26 cellular contexts compared by ENCODE assay signal in the genomic region with DNA sequence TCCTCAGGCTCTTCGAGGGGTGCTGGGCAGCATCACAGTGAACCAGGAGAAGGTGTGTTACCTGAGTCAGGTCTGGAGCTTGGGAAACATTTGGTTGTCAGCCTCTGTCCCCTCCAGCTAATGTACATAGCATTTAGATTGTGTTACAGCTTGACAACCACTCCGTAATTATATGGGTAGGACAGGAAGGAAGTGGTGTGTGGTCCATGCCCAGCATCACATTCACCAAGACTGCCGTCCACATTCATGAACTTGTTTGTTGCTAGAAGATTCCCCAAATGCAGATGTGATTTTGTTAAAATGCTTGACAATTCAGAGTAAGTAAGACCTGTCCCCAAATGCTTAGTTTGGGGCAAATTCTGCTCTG.
DNase-seq lines count a peak whose midpoint lies in the region; ATAC-seq and FAIRE-seq lines count a peak whose summit lies in the region.
"Had no signal": no experiment of that assay in that cellular context is flagged by ENCODE, and none has a peak within 500 bp of the region (broad histone marks: within the 10 kb centered on the region; RNA-seq: fewer than 3 reads in every experiment).

No MANE protein-coding gene starts in this region.

- peaks cover 2 to 22% (median 11%) of the 10 kb centered on the region in 11 experiments; a peak in 17 of 22 replicates for H3K27me3 ChIP-seq in BLaER1 treated with 17β-estradiol and CSF1 and Interleukin-3, amounts not matched to agents 10 nM and 100 nM
- H3K27me3 ChIP-seq: BE2C had no signal

- H3K4me1 Mint-ChIP-seq in central memory CD8-positive, alpha-beta T cell: peaks cover 48% of the 10 kb centered on the region
- H3K4me1 Mint-ChIP-seq in natural killer cell treated with Interleukin-12 subunit alpha and Interleukin-12 subunit beta and Interleukin-15 and Interleukin-18, amount 100 ng/mL, for 72 hours (ENCODE audit: low read depth in 2 of 2): peaks cover 37 to 46% of the 10 kb centered on the region in 2 donors

- peak; percentile 33 for FAIRE-seq in GM19239 (lab: Jason Lieb, UNC)
- FAIRE-seq: GM12891 had no signal

- DNase-seq in GM19239 (ENCODE audit: insufficient read length, low spot score): no peak
- DNase-seq in central memory CD8-positive, alpha-beta T cell (ENCODE audit: low spot score in 2 of 2): no peak
- DNase-seq in natural killer cell treated with Interleukin-12 subunit alpha and Interleukin-12 subunit beta and Interleukin-15 and Interleukin-18, amount 100 ng/mL, for 72 hours (ENCODE audit: low spot score): no peak
- DNase-seq: BE2C; COR-L47; DMS79 treated with DMSO at 0.1 percent for 48 hours; H7; Kasumi-1; MG63; NCI-H1048; NCI-H1417 treated with DMSO at 0.1 percent for 48 hours; NCI-H187 treated with DMSO at 0.1 percent for 48 hours; NCI-H2107; NCI-H446 treated with DMSO at 0.1 percent for 48 hours; NCI-H774; NK-92 treated with Interleukin-12 subunit alpha and Interleukin-12 subunit beta, amount 100 ng/mL, for 24 hours; SHP77 treated with DMSO at 0.1 percent for 48 hours; SW 1271 had no signal

- no peak overlapping the region for H3K27ac Mint-ChIP-seq in central memory CD8-positive, alpha-beta T cell (ENCODE audit: low read depth)
- H3K27ac Mint-ChIP-seq in natural killer cell treated with Interleukin-12 subunit alpha and Interleukin-12 subunit beta and Interleukin-15 and Interleukin-18, amount 100 ng/mL, for 72 hours: no peak overlapping the region
- H3K27ac Mint-ChIP-seq: CD4-positive, alpha-beta T cell had no signal

- no peak overlapping the region for H3K4me3 ChIP-seq in BLaER1 treated with 17β-estradiol and CSF1 and Interleukin-3, amounts not matched to agents 10 nM and 100 nM
- H3K4me3 ChIP-seq: MG63, SK-N-MC had no signal

- no peak overlapping the region for H3K27ac ChIP-seq in BLaER1 treated with 17β-estradiol and CSF1 and Interleukin-3, amounts not matched to agents 10 nM and 100 nM
- H3K27ac ChIP-seq: RWPE1, SK-N-MC had no signal

- peak overlapping the region; percentile 13 to 77 (median 63); a peak in 21 of 22 replicates for H3K4me2 ChIP-seq in BLaER1 treated with 17β-estradiol and CSF1 and Interleukin-3, amounts not matched to agents 10 nM and 100 nM

- H3K9me3 Mint-ChIP-seq in central memory CD8-positive, alpha-beta T cell: no peaks in the 10 kb centered on the region
- H3K9me3 Mint-ChIP-seq in natural killer cell treated with Interleukin-12 subunit alpha and Interleukin-12 subunit beta and Interleukin-15 and Interleukin-18, amount 100 ng/mL, for 72 hours: no peaks in the 10 kb centered on the region
- H3K9me3 Mint-ChIP-seq: CD4-positive, alpha-beta T cell had no signal

- no peaks in the 10 kb centered on the region for H3K36me3 ChIP-seq in BLaER1 treated with 17β-estradiol and CSF1 and Interleukin-3, amounts not matched to agents 10 nM and 100 nM
- H3K36me3 ChIP-seq: BE2C, MG63 had no signal

- peak; percentile 73 for ATAC-seq in central memory CD8-positive, alpha-beta T cell (replicated peaks; ENCODE audit: extremely low read depth, poor library complexity, severe bottlenecking)
- ATAC-seq in natural killer cell treated with Interleukin-12 subunit alpha and Interleukin-12 subunit beta and Interleukin-15 and Interleukin-18, amount 100 ng/mL, for 72 hours: peak in 1 of 2 donors; percentile 56
- no peak for ATAC-seq in HG03439 (IDR thresholded peaks at IDR 0.05; ENCODE audit: unreplicated experiment)
- ATAC-seq in GM18498 (IDR thresholded peaks at IDR 0.05; ENCODE audit: unreplicated experiment): no peak
- ATAC-seq in GM19023 (IDR thresholded peaks at IDR 0.05; ENCODE audit: unreplicated experiment): no peak

- H3K9me3 ChIP-seq in BLaER1 treated with 17β-estradiol and CSF1 and Interleukin-3, amounts not matched to agents 10 nM and 100 nM (replicated peaks in 1 of 11): peaks cover 0 to 9% (median 0%) of the 10 kb centered on the region in 11 experiments; a peak in 1 of 22 replicates
- H3K9me3 ChIP-seq: BE2C, MG63 had no signal

- peaks cover 2% of the 10 kb centered on the region for H3K36me3 Mint-ChIP-seq in central memory CD8-positive, alpha-beta T cell (ENCODE audit: insufficient read depth)
- H3K36me3 Mint-ChIP-seq in natural killer cell treated with Interleukin-12 subunit alpha and Interleukin-12 subunit beta and Interleukin-15 and Interleukin-18, amount 100 ng/mL, for 72 hours: no peaks in the 10 kb centered on the region

- H4K20me1 ChIP-seq in BLaER1 treated with 17β-estradiol and CSF1 and Interleukin-3, amounts not matched to agents 10 nM and 100 nM: peaks cover 0 to 9% (median under 1%) of the 10 kb centered on the region in 11 experiments; a peak in 7 of 22 replicates

- H3K27me3 Mint-ChIP-seq in central memory CD8-positive, alpha-beta T cell: peaks cover 37% of the 10 kb centered on the region
- peaks cover 31 to 37% of the 10 kb centered on the region in 2 donors for H3K27me3 Mint-ChIP-seq in natural killer cell treated with Interleukin-12 subunit alpha and Interleukin-12 subunit beta and Interleukin-15 and Interleukin-18, amount 100 ng/mL, for 72 hours

- H3K9ac ChIP-seq in BLaER1 treated with 17β-estradiol and CSF1 and Interleukin-3, amounts not matched to agents 10 nM and 100 nM: no peak overlapping the region

- peak overlapping the region; percentile 47 for H3K4me3 Mint-ChIP-seq in central memory CD8-positive, alpha-beta T cell
- H3K4me3 Mint-ChIP-seq in natural killer cell treated with Interleukin-12 subunit alpha and Interleukin-12 subunit beta and Interleukin-15 and Interleukin-18, amount 100 ng/mL, for 72 hours: peak overlapping the region; percentile 35
- H3K4me3 Mint-ChIP-seq: CD4-positive, alpha-beta T cell had no signal

- H3K4me1 ChIP-seq in BLaER1 treated with 17β-estradiol and CSF1 and Interleukin-3, amounts not matched to agents 10 nM and 100 nM: peaks cover 16 to 50% (median 37%) of the 10 kb centered on the region in 10 experiments
- H3K4me1 ChIP-seq: BE2C had no signal
